In the genomic region with DNA sequence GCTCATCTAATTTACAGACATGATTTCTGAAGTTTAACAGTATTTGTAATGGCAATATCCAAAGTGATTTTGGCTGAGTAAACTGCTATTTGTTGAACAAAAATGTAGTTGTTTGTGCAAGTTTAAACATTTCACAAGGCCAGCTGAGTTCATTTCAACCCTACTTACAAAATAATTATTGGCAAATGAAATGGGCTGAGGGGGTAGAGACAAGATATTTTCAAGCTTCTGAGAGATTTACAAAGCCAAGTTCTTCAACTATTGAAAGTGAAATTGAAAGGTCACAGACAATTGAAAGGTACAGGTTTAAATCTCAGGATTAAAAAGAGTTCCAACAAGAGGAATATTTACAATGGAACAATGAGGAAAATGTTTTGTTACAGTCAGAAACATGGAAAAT, we compare ENCODE assay signal across 1 cellular context.
TF ChIP-seq lines count a peak whose summit lies in the region.

No MANE protein-coding gene starts in this region.

TF ChIP-seq in HepG2, 621 proteins besides CTCF, POLR2A, EP300 and RAD21 (continued from another document):
- TF ChIP-seq, protein P1, sequence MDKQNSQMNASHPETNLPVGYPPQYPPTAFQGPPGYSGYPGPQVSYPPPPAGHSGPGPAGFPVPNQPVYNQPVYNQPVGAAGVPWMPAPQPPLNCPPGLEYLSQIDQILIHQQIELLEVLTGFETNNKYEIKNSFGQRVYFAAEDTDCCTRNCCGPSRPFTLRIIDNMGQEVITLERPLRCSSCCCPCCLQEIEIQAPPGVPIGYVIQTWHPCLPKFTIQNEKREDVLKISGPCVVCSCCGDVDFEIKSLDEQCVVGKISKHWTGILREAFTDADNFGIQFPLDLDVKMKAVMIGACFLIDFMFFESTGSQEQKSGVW (CRISPR knock-in tag; IDR thresholded peaks at IDR 0.05; ENCODE audit: borderline replicate concordance), result no peak
- TF ChIP-seq, protein P2, sequence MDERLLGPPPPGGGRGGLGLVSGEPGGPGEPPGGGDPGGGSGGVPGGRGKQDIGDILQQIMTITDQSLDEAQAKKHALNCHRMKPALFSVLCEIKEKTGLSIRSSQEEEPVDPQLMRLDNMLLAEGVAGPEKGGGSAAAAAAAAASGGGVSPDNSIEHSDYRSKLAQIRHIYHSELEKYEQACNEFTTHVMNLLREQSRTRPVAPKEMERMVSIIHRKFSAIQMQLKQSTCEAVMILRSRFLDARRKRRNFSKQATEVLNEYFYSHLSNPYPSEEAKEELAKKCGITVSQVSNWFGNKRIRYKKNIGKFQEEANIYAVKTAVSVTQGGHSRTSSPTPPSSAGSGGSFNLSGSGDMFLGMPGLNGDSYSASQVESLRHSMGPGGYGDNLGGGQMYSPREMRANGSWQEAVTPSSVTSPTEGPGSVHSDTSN (CRISPR knock-in tag; IDR thresholded peaks at IDR 0.05), result no peak
- no peak for TF ChIP-seq ZNF629 (CRISPR knock-in tag; conservative IDR thresholded peaks at IDR 0.05)
- TF ChIP-seq, protein P3, sequence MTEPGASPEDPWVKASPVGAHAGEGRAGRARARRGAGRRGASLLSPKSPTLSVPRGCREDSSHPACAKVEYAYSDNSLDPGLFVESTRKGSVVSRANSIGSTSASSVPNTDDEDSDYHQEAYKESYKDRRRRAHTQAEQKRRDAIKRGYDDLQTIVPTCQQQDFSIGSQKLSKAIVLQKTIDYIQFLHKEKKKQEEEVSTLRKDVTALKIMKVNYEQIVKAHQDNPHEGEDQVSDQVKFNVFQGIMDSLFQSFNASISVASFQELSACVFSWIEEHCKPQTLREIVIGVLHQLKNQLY (CRISPR knock-in tag; IDR thresholded peaks at IDR 0.05), result no peak
- TF ChIP-seq, protein P4, sequence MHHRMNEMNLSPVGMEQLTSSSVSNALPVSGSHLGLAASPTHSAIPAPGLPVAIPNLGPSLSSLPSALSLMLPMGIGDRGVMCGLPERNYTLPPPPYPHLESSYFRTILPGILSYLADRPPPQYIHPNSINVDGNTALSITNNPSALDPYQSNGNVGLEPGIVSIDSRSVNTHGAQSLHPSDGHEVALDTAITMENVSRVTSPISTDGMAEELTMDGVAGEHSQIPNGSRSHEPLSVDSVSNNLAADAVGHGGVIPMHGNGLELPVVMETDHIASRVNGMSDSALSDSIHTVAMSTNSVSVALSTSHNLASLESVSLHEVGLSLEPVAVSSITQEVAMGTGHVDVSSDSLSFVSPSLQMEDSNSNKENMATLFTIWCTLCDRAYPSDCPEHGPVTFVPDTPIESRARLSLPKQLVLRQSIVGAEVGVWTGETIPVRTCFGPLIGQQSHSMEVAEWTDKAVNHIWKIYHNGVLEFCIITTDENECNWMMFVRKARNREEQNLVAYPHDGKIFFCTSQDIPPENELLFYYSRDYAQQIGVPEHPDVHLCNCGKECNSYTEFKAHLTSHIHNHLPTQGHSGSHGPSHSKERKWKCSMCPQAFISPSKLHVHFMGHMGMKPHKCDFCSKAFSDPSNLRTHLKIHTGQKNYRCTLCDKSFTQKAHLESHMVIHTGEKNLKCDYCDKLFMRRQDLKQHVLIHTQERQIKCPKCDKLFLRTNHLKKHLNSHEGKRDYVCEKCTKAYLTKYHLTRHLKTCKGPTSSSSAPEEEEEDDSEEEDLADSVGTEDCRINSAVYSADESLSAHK (CRISPR knock-in tag; IDR thresholded peaks at IDR 0.05; ENCODE audit: borderline replicate concordance), result no peak
- no peak for TF ChIP-seq SRSF4 (IDR thresholded peaks at IDR 0.05; ENCODE audit: low read depth, low read length, poor library complexity, severe bottlenecking)
- TF ChIP-seq NFE2L2 (IDR thresholded peaks at IDR 0.05; ENCODE audit: low read length), result no peak
- TF ChIP-seq HNRNPLL (IDR thresholded peaks at IDR 0.05; ENCODE audit: low read depth, low read length, poor library complexity, severe bottlenecking), result no peak
